13 cellular contexts compared by ENCODE assay signal in the genomic region with DNA sequence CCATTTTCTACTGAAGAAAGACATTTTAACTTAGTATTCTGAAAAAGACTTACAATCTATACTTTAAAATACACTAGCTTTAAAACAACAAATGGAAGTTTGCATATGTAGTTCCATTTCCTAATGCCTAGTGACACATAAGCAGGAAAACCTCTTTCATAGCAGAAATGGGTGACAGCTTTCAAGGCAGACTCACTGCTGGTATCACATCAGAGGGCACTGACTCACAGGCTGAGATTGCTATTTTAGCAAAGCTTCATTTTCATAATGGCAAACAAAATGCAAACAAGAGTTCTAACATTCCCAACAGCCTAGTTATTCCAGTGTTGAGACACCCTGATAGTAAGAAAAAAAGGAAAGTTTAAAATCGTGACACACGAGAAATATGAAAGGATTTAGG. TPM values are rescaled to one million over a fixed set of nuclear protein-coding genes. Genes with fewer than 3 reads are reported as not detected.
A peak's percentile ranks its signal among the peaks of the same experiment; 100 is the strongest.
DNase-seq lines count a peak whose midpoint lies in the region; ATAC-seq, FAIRE-seq and TF ChIP-seq lines count a peak whose summit lies in the region.
"Had no signal": no experiment of that assay in that cellular context is flagged by ENCODE, and none has a peak within 500 bp of the region (broad histone marks: within the 10 kb centered on the region; RNA-seq: fewer than 3 reads in every experiment).

No MANE protein-coding gene starts in this region.

- H3K79me2 ChIP-seq in astrocyte (ENCODE audit: insufficient read depth, low read length) (peaks cover 83% of the 10 kb centered on the region), OCI-LY7 (ENCODE audit: insufficient read depth, low read depth, low read length) (peaks cover 67% of the 10 kb centered on the region)

- peak overlapping the region; percentile 15 for H3K9ac ChIP-seq in astrocyte (ENCODE audit: low read length)
- H3K9ac ChIP-seq: parathyroid adenoma had no signal

- POLR2A ChIA-PET in OCI-LY7 (lab: Charles Lee) = interaction anchor here (0.7 kb wide), 2 partner anchors 14 to 31 kb away, joined by 4 read pairs; no protein-coding TSS in a partner anchor

- H3K27ac Mint-ChIP-seq in astrocyte (ENCODE audit: unreplicated experiment) (peak overlapping the region; percentile 37), memory B cell (peak overlapping the region; percentile 1)

- H3K27me3 Mint-ChIP-seq in astrocyte (ENCODE audit: low read depth, unreplicated experiment) (no peaks in the 10 kb centered on the region), memory B cell (no peaks in the 10 kb centered on the region)

- H3K27me3 ChIP-seq in astrocyte (ENCODE audit: insufficient read depth, low read length) = no peaks in the 10 kb centered on the region

- peaks cover 17% of the 10 kb centered on the region for H3K36me3 ChIP-seq in astrocyte (ENCODE audit: insufficient read depth, low read length)
- H3K36me3 ChIP-seq in OCI-LY7 (ENCODE audit: insufficient read depth, low read length) = peaks cover 86% of the 10 kb centered on the region

- CTCF ChIA-PET in OCI-LY7 (lab: Charles Lee; ENCODE audit: unreplicated experiment) = no interaction called here

- DNase-seq in AG08395 (ENCODE audit: low spot score) = peak; percentile 68
- DNase-seq in HS-27A (ENCODE audit: low read depth) = peak; percentile 20
- DNase-seq in astrocyte (ENCODE audit: low read depth) = peak; percentile 75
- no peak for DNase-seq in memory B cell (ENCODE audit: low spot score in 2 of 2)
- no peak for DNase-seq in OCI-LY7 (ENCODE audit: low spot score)
- no peak for DNase-seq in NOMO-1 treated with DMSO at 0.1 percent for 48 hours (lab: John Stamatoyannopoulos, UW; ENCODE audit: unreplicated experiment)
- no peak for DNase-seq in NCI-H82 treated with DMSO at 0.1 percent for 48 hours (lab: John Stamatoyannopoulos, UW; ENCODE audit: unreplicated experiment)
- DNase-seq: activated CD4-positive, CD25-positive, alpha-beta regulatory T cell; cerebellar nuclear complex; NCI-H1694 treated with DMSO at 0.1 percent for 48 hours had no signal

- H2AFZ ChIP-seq in astrocyte (ENCODE audit: low read depth, low read length) (no peak overlapping the region), OCI-LY7 (ENCODE audit: low read length) (no peak overlapping the region)
- H2AFZ ChIP-seq: parathyroid adenoma had no signal

- peak overlapping the region; percentile 51 for H3K4me2 ChIP-seq in astrocyte (ENCODE audit: low read length)
- H3K4me2 ChIP-seq in OCI-LY7 (ENCODE audit: low read length) = no peak overlapping the region

- H3K9me2 ChIP-seq in OCI-LY7 (ENCODE audit: insufficient read depth, low read length) = no peaks in the 10 kb centered on the region

- peaks cover 4% of the 10 kb centered on the region for H3K36me3 Mint-ChIP-seq in astrocyte (ENCODE audit: low read depth, unreplicated experiment)
- H3K36me3 Mint-ChIP-seq in memory B cell = peaks cover 7% of the 10 kb centered on the region

- H3K9me3 ChIP-seq in astrocyte (ENCODE audit: insufficient read depth, low read depth, low read length) (no peaks in the 10 kb centered on the region), OCI-LY7 (ENCODE audit: low read length) (no peaks in the 10 kb centered on the region)

- no peak for FAIRE-seq in astrocyte (lab: Jason Lieb, UNC)

- H3K4me3 ChIP-seq in astrocyte (ENCODE audit: insufficient read depth, low read depth, low read length) = no peak overlapping the region
- no peak overlapping the region for H3K4me3 ChIP-seq in OCI-LY7 (ENCODE audit: low read depth, low read length, poor library complexity, severe bottlenecking)

- peak overlapping the region; percentile 63 for H3K27ac ChIP-seq in astrocyte (ENCODE audit: low read depth, low read length)
- no peak overlapping the region for H3K27ac ChIP-seq in OCI-LY7 (ENCODE audit: low read depth, low read length, poor library complexity, severe bottlenecking)
- H3K27ac ChIP-seq: parathyroid adenoma had no signal

- H4K20me1 ChIP-seq in astrocyte (ENCODE audit: insufficient read depth, low read length) = peaks cover 69% of the 10 kb centered on the region
- 0 out of 2 replicates have a peak, but pooled peaks cover 15% of the 10 kb centered on the region for H4K20me1 ChIP-seq in OCI-LY7 (ENCODE audit: insufficient read depth, low read length)

- BruUV-seq in OCI-LY7 (replicated peaks; lab: Mats Ljungman, UMichigan) = no TSS peak

- H3K9me3 Mint-ChIP-seq in astrocyte (ENCODE audit: unreplicated experiment) (no peaks in the 10 kb centered on the region), memory B cell (no peaks in the 10 kb centered on the region)

- peaks cover 16% of the 10 kb centered on the region for H3K4me1 Mint-ChIP-seq in astrocyte (ENCODE audit: low read depth, unreplicated experiment)
- H3K4me1 Mint-ChIP-seq in memory B cell = peaks cover 13% of the 10 kb centered on the region

- H3K4me1 ChIP-seq in astrocyte (ENCODE audit: insufficient read depth, low read length) (peaks cover 10% of the 10 kb centered on the region), OCI-LY7 (ENCODE audit: insufficient read depth, low read length, poor library complexity, severe bottlenecking) (peaks cover 3% of the 10 kb centered on the region)

- ATAC-seq in memory B cell (ENCODE audit: low read depth) (no peak), HG02763 (IDR thresholded peaks at IDR 0.05; ENCODE audit: unreplicated experiment) (no peak)
- ATAC-seq: Panc1 had no signal

- TF ChIP-seq CTCF in astrocyte (IDR thresholded peaks at IDR 0.05; ENCODE audit: insufficient read depth, low read depth, low read length) (no peak), OCI-LY7 (conservative IDR thresholded peaks at IDR 0.05; ENCODE audit: low read length) (no peak)

- H3K4me3 Mint-ChIP-seq in astrocyte (ENCODE audit: unreplicated experiment) (no peak overlapping the region), memory B cell (no peak overlapping the region)

- intact Hi-C loops in OCI-LY7 (cut with micrococcal nuclease; ENCODE audit: unreplicated experiment) = no loop called here

RNA-seq across cellular contexts. Expression of a gene that starts 19.0 kb away (rescaled TPM):
- total RNA-seq in astrocyte = 165 and 173 TPM in 2 replicates
- 54.3 and 67.2 TPM in 2 replicates for total RNA-seq in OCI-LY7 (2014; rRNA removed; shearing (Covaris generic))
- total RNA-seq in OCI-LY7 (2022) = 144 and 146 TPM in 2 replicates

RNA-seq across cellular contexts. Expression of a gene that starts 45.1 kb away (rescaled TPM):
- total RNA-seq in astrocyte (7.8 and 10.3 TPM in 2 replicates), OCI-LY7 (2022) (30.3 and 35.9 TPM in 2 replicates)
- 5.7 and 7.5 TPM in 2 replicates for total RNA-seq in OCI-LY7 (2014; rRNA removed; shearing (Covaris generic))

RNA-seq across cellular contexts. Expression of a gene that starts 45.4 kb away (rescaled TPM):
- total RNA-seq in astrocyte (192 and 209 TPM in 2 replicates), OCI-LY7 (2022) (229 and 252 TPM in 2 replicates)
- 104 and 176 TPM in 2 replicates for total RNA-seq in OCI-LY7 (2014; rRNA removed; shearing (Covaris generic))

Comparison
In these comparisons a context has a peak if more than half of its experiments do, and no peak if none do; other contexts are left out.
1. DNase-seq: peak in AG08395 (single experiment), HS-27A (single experiment) and astrocyte (single experiment); none in memory B cell (0 of 2), OCI-LY7 (single experiment), NOMO-1 treated with DMSO at 0.1 percent for 48 hours (single experiment) and NCI-H82 treated with DMSO at 0.1 percent for 48 hours (single experiment).